13 cellular contexts compared by ENCODE assay signal in genomic region chr11:68503281-68503687, GRCh38. TPM values are rescaled to one million over a fixed set of nuclear protein-coding genes. Genes with fewer than 3 reads are reported as not detected.
DNase-seq lines count a peak whose midpoint lies in the region; ATAC-seq, FAIRE-seq and TF ChIP-seq lines count a peak whose summit lies in the region.
"Had no signal": no experiment of that assay in that cellular context is flagged by ENCODE, and none has a peak within 500 bp of the region (broad histone marks: within the 10 kb centered on the region; RNA-seq: fewer than 3 reads in every experiment).

No MANE protein-coding gene starts in this region.

- TF ChIP-seq POLR2A in endothelial cell of umbilical vein (IDR thresholded peaks at IDR 0.05; ENCODE audit: low read depth, low read length) = no peak

- peak overlapping the region; percentile 36 for H3K4me2 ChIP-seq in endothelial cell of umbilical vein (ENCODE audit: insufficient read depth, low read length)

- no peaks in the 10 kb centered on the region for H3K27me3 ChIP-seq in endothelial cell of umbilical vein (ENCODE audit: control insufficient read depth in 2 of 2, insufficient read depth in 2 of 2, low read length in 2 of 2)
- H3K27me3 ChIP-seq in naive thymus-derived CD4-positive, alpha-beta T cell (ENCODE audit: control insufficient read depth in 2 of 2, insufficient read depth in 2 of 2, low read length in 2 of 2) = no peaks in the 10 kb centered on the region

- DNase-seq in CD14-positive monocyte (ENCODE audit: low spot score) (no peak), LHCN-M2 (ENCODE audit: low read depth) (peak; percentile 8), endothelial cell of umbilical vein (ENCODE audit: low read depth, low spot score) (peak; percentile 98), amniotic stem cell (lab: John Stamatoyannopoulos, UW) (no peak), HUDEP-2 (lab: John Stamatoyannopoulos, UW; ENCODE audit: unreplicated experiment in 76 of 76) (no peak), NCI-H69 (lab: John Stamatoyannopoulos, UW) (no peak)
- DNase-seq in naive thymus-derived CD4-positive, alpha-beta T cell = no peak
- DNase-seq: activated CD8-positive, alpha-beta T cell treated with anti-CD3 and anti-CD28 coated beads, Interleukin-2, amount 10 ng/mL, durations not matched to agents 7 days and 5 days; hypothalamus; SIG-M5 had no signal

- H3K4me3 Mint-ChIP-seq in CD14-positive monocyte = no peak overlapping the region
- H3K4me3 Mint-ChIP-seq in naive thymus-derived CD4-positive, alpha-beta T cell = peak overlapping the region in 7 of 10 donors; percentile 14 to 53 (median 33)
- H3K4me3 Mint-ChIP-seq: activated CD8-positive, alpha-beta T cell treated with anti-CD3 and anti-CD28 coated beads, Interleukin-2, amount 10 ng/mL, durations not matched to agents 7 days and 5 days had no signal

- no peak for TF ChIP-seq CTCF in CD14-positive monocyte (IDR thresholded peaks at IDR 0.05)
- TF ChIP-seq CTCF in endothelial cell of umbilical vein (IDR thresholded peaks at IDR 0.05; ENCODE audit: extremely low read depth in 1 of 2, insufficient read depth in 1 of 2, low read depth in 1 of 2, low read length in 2 of 2) = no peak

- peaks cover 20% of the 10 kb centered on the region for H4K20me1 ChIP-seq in endothelial cell of umbilical vein (replicated peaks; ENCODE audit: control insufficient read depth, extremely low read depth, insufficient read depth, low read length)

- H3K9me3 Mint-ChIP-seq in CD14-positive monocyte = no peaks in the 10 kb centered on the region
- no peaks in the 10 kb centered on the region for H3K9me3 Mint-ChIP-seq in naive thymus-derived CD4-positive, alpha-beta T cell

- no peak overlapping the region for H2AFZ ChIP-seq in endothelial cell of umbilical vein (ENCODE audit: low read depth, low read length)
- H2AFZ ChIP-seq: parathyroid adenoma had no signal

- H3K36me3 Mint-ChIP-seq in CD14-positive monocyte = peaks cover 0 to 10% of the 10 kb centered on the region in 2 donors
- H3K36me3 Mint-ChIP-seq in naive thymus-derived CD4-positive, alpha-beta T cell = peaks cover 0 to 21% (median 3%) of the 10 kb centered on the region in 5 donors

- H3K9ac ChIP-seq in endothelial cell of umbilical vein (replicated peaks; ENCODE audit: extremely low read depth, insufficient read depth, low read length) = peak overlapping the region; percentile 47
- H3K9ac ChIP-seq: parathyroid adenoma had no signal

- peak overlapping the region in 6 of 7 donors; percentile 5 to 79 (median 46) for H3K27ac Mint-ChIP-seq in CD14-positive monocyte
- H3K27ac Mint-ChIP-seq in naive thymus-derived CD4-positive, alpha-beta T cell = peak overlapping the region in 7 of 9 donors; percentile 1 to 79 (median 34)
- H3K27ac Mint-ChIP-seq: activated CD8-positive, alpha-beta T cell treated with anti-CD3 and anti-CD28 coated beads, Interleukin-2, amount 10 ng/mL, durations not matched to agents 7 days and 5 days had no signal

- peaks cover 95% of the 10 kb centered on the region for H3K79me2 ChIP-seq in endothelial cell of umbilical vein (ENCODE audit: control insufficient read depth, insufficient read depth, low read length)

- peaks cover 18% of the 10 kb centered on the region for H3K4me1 ChIP-seq in endothelial cell of umbilical vein (ENCODE audit: control insufficient read depth, extremely low read depth, insufficient read depth, low read length)
- H3K4me1 ChIP-seq in naive thymus-derived CD4-positive, alpha-beta T cell (ENCODE audit: control insufficient read depth in 2 of 2, insufficient read depth in 2 of 2, low read length in 2 of 2) = peaks cover 6 to 47% of the 10 kb centered on the region in 2 donors

- no peak overlapping the region for H3K4me3 ChIP-seq in endothelial cell of umbilical vein (replicated peaks in 1 of 3; ENCODE audit: insufficient read depth in 1 of 3, low read depth in 1 of 3, low read length in 3 of 3)
- H3K4me3 ChIP-seq in naive thymus-derived CD4-positive, alpha-beta T cell (ENCODE audit: low read length) = no peak overlapping the region

- peak overlapping the region; percentile 70 for H3K27ac ChIP-seq in endothelial cell of umbilical vein (ENCODE audit: insufficient read depth, low read depth, low read length)
- no peak overlapping the region for H3K27ac ChIP-seq in naive thymus-derived CD4-positive, alpha-beta T cell (ENCODE audit: low read depth, low read length)
- H3K27ac ChIP-seq: parathyroid adenoma had no signal

- H3K4me1 Mint-ChIP-seq in CD14-positive monocyte = peaks cover 55% of the 10 kb centered on the region
- H3K4me1 Mint-ChIP-seq in naive thymus-derived CD4-positive, alpha-beta T cell = peaks cover 61 to 97% (median 94%) of the 10 kb centered on the region in 7 donors

- dilution Hi-C loops in endothelial cell of umbilical vein (cut with MboI; ENCODE audit: extremely low pct_ligation_motif_present, low sequenced_read_pairs) = no loop called here

- H3K27me3 Mint-ChIP-seq in CD14-positive monocyte (ENCODE audit: low read depth in 3 of 3) = peaks cover 0 to 2% (median 0%) of the 10 kb centered on the region in 3 donors
- no peaks in the 10 kb centered on the region for H3K27me3 Mint-ChIP-seq in naive thymus-derived CD4-positive, alpha-beta T cell

- ATAC-seq in naive thymus-derived CD4-positive, alpha-beta T cell = peak; percentile 40
- ATAC-seq in GM19395 (IDR thresholded peaks at IDR 0.05; ENCODE audit: unreplicated experiment) = no peak
- ATAC-seq: activated CD8-positive, alpha-beta T cell treated with anti-CD3 and anti-CD28 coated beads, Interleukin-2, amount 10 ng/mL, durations not matched to agents 7 days and 5 days had no signal

- peak; percentile 76 for FAIRE-seq in endothelial cell of umbilical vein (lab: Jason Lieb, UNC)
- FAIRE-seq: bronchial epithelial cell had no signal

- CTCF ChIA-PET in endothelial cell of umbilical vein (lab: Charles Lee) = no interaction called here
- CTCF ChIA-PET in naive thymus-derived CD4-positive, alpha-beta T cell (lab: Charles Lee) = no interaction called here

- no peaks in the 10 kb centered on the region for H3K9me3 ChIP-seq in endothelial cell of umbilical vein (replicated peaks; ENCODE audit: control insufficient read depth, insufficient read depth, low read length)
- no peaks in the 10 kb centered on the region for H3K9me3 ChIP-seq in naive thymus-derived CD4-positive, alpha-beta T cell (ENCODE audit: control insufficient read depth in 2 of 3, low read length in 3 of 3)

- no peaks in the 10 kb centered on the region for H3K36me3 ChIP-seq in endothelial cell of umbilical vein (ENCODE audit: control insufficient read depth in 2 of 2, extremely low read depth in 1 of 2, insufficient read depth in 2 of 2, low read length in 2 of 2)
- no peaks in the 10 kb centered on the region for H3K36me3 ChIP-seq in naive thymus-derived CD4-positive, alpha-beta T cell (ENCODE audit: control insufficient read depth in 2 of 3, insufficient read depth in 3 of 3, low read length in 3 of 3)

- intact Hi-C loops in CD14-positive monocyte (cut with micrococcal nuclease) (no loop called here), endothelial cell of umbilical vein (cut with micrococcal nuclease) (loop anchor here (1.0 to 2.0 kb wide), 2 partner anchors 21 to 42 kb away; partner anchors contain the start of gene PPP6R3)
- intact Hi-C loops in naive thymus-derived CD4-positive, alpha-beta T cell (cut with micrococcal nuclease) = loop anchor here in 1 of 2 donors (10.0 kb wide), 1 partner anchor 62 kb away; no protein-coding TSS in a partner anchor

- BruUV-seq in endothelial cell of umbilical vein (replicated peaks; lab: Mats Ljungman, UMichigan) = no TSS peak

- POLR2A ChIA-PET in endothelial cell of umbilical vein (lab: Charles Lee) = no interaction called here
- POLR2A ChIA-PET in naive thymus-derived CD4-positive, alpha-beta T cell (lab: Charles Lee) = interaction anchor here (0.7 kb wide), 1 partner anchor 12 kb away, joined by 3 read pairs; no protein-coding TSS in a partner anchor

- H3K9me1 ChIP-seq in endothelial cell of umbilical vein (replicated peaks; ENCODE audit: control insufficient read depth, extremely low read depth, insufficient read depth, low read length) = no peaks in the 10 kb centered on the region

TF ChIP-seq in endothelial cell of umbilical vein, 7 proteins besides CTCF, POLR2A, EP300 and RAD21:
- TF ChIP-seq EZH2 (IDR thresholded peaks at IDR 0.05; ENCODE audit: borderline replicate concordance, low read depth, low read length, severe bottlenecking) (no peak), JUN (IDR thresholded peaks at IDR 0.05; ENCODE audit: borderline replicate concordance, insufficient read depth, insufficient read length, low read depth) (no peak), FOS (IDR thresholded peaks at IDR 0.05; ENCODE audit: borderline replicate concordance, insufficient read depth, low read length) (no peak), MYC (IDR thresholded peaks at IDR 0.05; ENCODE audit: low read depth, low read length) (no peak), MAX (IDR thresholded peaks at IDR 0.05; ENCODE audit: insufficient read depth, insufficient read length) (no peak), GATA2 (IDR thresholded peaks at IDR 0.05; ENCODE audit: insufficient read depth, insufficient read length, low read depth, low read length) (peak; percentile 56), POLR2AphosphoS5 (IDR thresholded peaks at IDR 0.05; ENCODE audit: insufficient read depth, low read depth, low read length) (peak; percentile 48)
TF ChIP-seq in endothelial cell of umbilical vein: peak in this region for 2.

RNA-seq across cellular contexts. Expression of gene PPP6R3, which starts 42.7 kb away (rescaled TPM):
- polyA plus RNA-seq in CD14-positive monocyte = 10 to 100 TPM; 22.9 to 38.1 TPM
- 84.6 and 89.6 TPM in 2 replicates for total RNA-seq in LHCN-M2 (2014; rRNA removed)
- 17.9 TPM for polyA plus RNA-seq in LHCN-M2 (2012)
- 98.8 and 99.5 TPM in 2 replicates for total RNA-seq in endothelial cell of umbilical vein
- 31.7 and 34.7 TPM in 2 replicates for polyA plus RNA-seq in endothelial cell of umbilical vein
- polyA plus RNA-seq in endothelial cell of umbilical vein (2011; cell fraction: cytosol; rRNA removed) = 27.0 and 27.6 TPM in 2 replicates
- 113 and 114 TPM in 2 replicates for polyA plus RNA-seq in endothelial cell of umbilical vein (2011; cell fraction: nucleus; rRNA removed)
- 51.4 and 59.2 TPM in 2 replicates for polyA plus RNA-seq in endothelial cell of umbilical vein (2012)
- polyA minus RNA-seq in endothelial cell of umbilical vein = 92.9 and 108 TPM in 2 replicates
- polyA minus RNA-seq in endothelial cell of umbilical vein (2011; cell fraction: cytosol; rRNA and poly(A)+ RNA removed) = 140 TPM
- 182 and 236 TPM in 2 replicates for polyA minus RNA-seq in endothelial cell of umbilical vein (2011; cell fraction: nucleus; rRNA and poly(A)+ RNA removed)
- 100 to 1,000 TPM; 112 to 159 (median 138) TPM for total RNA-seq in naive thymus-derived CD4-positive, alpha-beta T cell
- 10 to 100 TPM; 43.5 to 51.8 TPM for polyA plus RNA-seq in naive thymus-derived CD4-positive, alpha-beta T cell

Comparison
In these comparisons a context has a peak if more than half of its experiments do, and no peak if none do; other contexts are left out.
1. DNase-seq: peak in LHCN-M2 (single experiment) and endothelial cell of umbilical vein (single experiment); none in CD14-positive monocyte (single experiment), naive thymus-derived CD4-positive, alpha-beta T cell (0 of 9), amniotic stem cell (single experiment), HUDEP-2 (0 of 76) and NCI-H69 (single experiment).
2. H3K4me3 Mint-ChIP-seq: peak in naive thymus-derived CD4-positive, alpha-beta T cell (7 of 10); none in CD14-positive monocyte (0 of 2).